Comparison of ENCODE assay signal across 8 cellular contexts in genomic region chr1:16958475-16958874, GRCh38. TPM values are rescaled to one million over a fixed set of nuclear protein-coding genes. Genes with fewer than 3 reads are reported as not detected.
"Had no signal": no experiment of that assay in that cellular context is flagged by ENCODE, and none has a peak within 500 bp of the region (broad histone marks: within the 10 kb centered on the region; RNA-seq: fewer than 3 reads in every experiment).

No MANE protein-coding gene starts in this region.

- H3K9me3 ChIP-seq: HAP-1 had no signal

- DNase-seq: GM23248, GOT3, H7, IMR-90, KG1 had no signal

- H3K4me1 ChIP-seq: HAP-1 had no signal

- H3K27ac ChIP-seq: GM23248 had no signal

- H3K9ac ChIP-seq: GM23248 had no signal

- H3K4me3 ChIP-seq: GM23248, HAP-1, K562 had no signal

- ATAC-seq: HCT116, K562 had no signal

RNA-seq across cellular contexts. Expression of gene MFAP2, which starts 21.9 kb away (rescaled TPM):
- total RNA-seq: K562 had no signal
- polyA plus RNA-seq: K562 had no signal
